Comparison of ENCODE assay signal across 8 cellular contexts in the genomic region with DNA sequence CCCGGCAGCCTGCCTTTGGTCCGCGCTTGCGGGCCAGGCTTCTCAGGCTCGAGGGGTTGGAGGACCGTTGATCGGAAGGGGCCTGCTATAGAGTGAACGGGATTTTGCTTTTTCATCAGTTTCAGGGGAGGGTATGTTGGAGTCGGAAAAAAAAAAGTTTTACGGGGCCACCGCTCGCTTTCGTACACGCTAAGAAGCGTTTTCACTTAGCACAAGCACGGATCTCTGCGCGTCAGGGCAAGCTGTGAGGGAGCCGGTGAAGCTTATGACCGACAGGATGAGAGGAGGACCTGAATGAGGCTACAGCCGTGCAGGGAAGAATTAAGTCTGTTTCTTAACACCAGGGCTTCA. TPM values are rescaled to one million over a fixed set of nuclear protein-coding genes. Genes with fewer than 3 reads are reported as not detected.
DNase-seq lines count a peak whose midpoint lies in the region; ATAC-seq, FAIRE-seq and TF ChIP-seq lines count a peak whose summit lies in the region.

No MANE protein-coding gene starts in this region.

- H2AFZ ChIP-seq in ACC112 (ENCODE audit: low read length, unreplicated experiment) = peak overlapping the region; percentile 98

- H3K4me1 ChIP-seq in ACC112 (ENCODE audit: control insufficient read depth, insufficient read depth, low read length, unreplicated experiment) (peaks cover 21% of the 10 kb centered on the region), right atrium auricular region (peaks cover 0 to 45% of the 10 kb centered on the region in 2 donors), spleen (peaks cover 18 to 66% (median 38%) of the 10 kb centered on the region in 6 donors)

- H3K4me3 Mint-ChIP-seq in activated CD8-positive, alpha-beta T cell treated with anti-CD3 and anti-CD28 coated beads, Interleukin-2, amount 10 ng/mL, durations not matched to agents 7 days and 5 days = no peak overlapping the region

- TF ChIP-seq POLR2A in spleen (IDR thresholded peaks at IDR 0.05) = no peak

- H3K27me3 ChIP-seq in ACC112 (ENCODE audit: insufficient read depth, low read length) (no peaks in the 10 kb centered on the region), right atrium auricular region (no peaks in the 10 kb centered on the region), spleen (replicated peaks in 1 of 7) (no peaks in the 10 kb centered on the region)

- FAIRE-seq in D721Med (lab: Jason Lieb, UNC) = no peak

- intact Hi-C loops in spleen (cut with DNase I; ENCODE audit: low total_unique reads) = no loop called here

- peaks cover 74% of the 10 kb centered on the region for H3K79me2 ChIP-seq in ACC112 (ENCODE audit: control insufficient read depth, insufficient read depth, low read length, unreplicated experiment)

- POLR2A ChIA-PET in activated CD8-positive, alpha-beta T cell treated with anti-CD3 and anti-CD28 coated beads, Interleukin-2, amount 10 ng/mL, durations not matched to agents 7 days and 5 days (lab: Charles Lee) = interaction anchor here (0.7 to 4.9 kb wide), 8 partner anchors 8 to 839 kb away, joined by 3 to 20 read pairs (median 6); a partner anchor contains a TSS

- H3K27ac Mint-ChIP-seq in activated CD8-positive, alpha-beta T cell treated with anti-CD3 and anti-CD28 coated beads, Interleukin-2, amount 10 ng/mL, durations not matched to agents 7 days and 5 days = no peak overlapping the region

- H3K9me3 ChIP-seq in right atrium auricular region (no peaks in the 10 kb centered on the region), spleen (no peaks in the 10 kb centered on the region)

- H3K9me3 Mint-ChIP-seq in activated CD8-positive, alpha-beta T cell treated with anti-CD3 and anti-CD28 coated beads, Interleukin-2, amount 10 ng/mL, durations not matched to agents 7 days and 5 days (ENCODE audit: insufficient read depth) = no peaks in the 10 kb centered on the region

- H3K4me1 Mint-ChIP-seq in activated CD8-positive, alpha-beta T cell treated with anti-CD3 and anti-CD28 coated beads, Interleukin-2, amount 10 ng/mL, durations not matched to agents 7 days and 5 days (ENCODE audit: low read depth) = peaks cover 32% of the 10 kb centered on the region

- no peaks in the 10 kb centered on the region for H3K36me3 ChIP-seq in ACC112 (ENCODE audit: insufficient read depth, low read length)
- H3K36me3 ChIP-seq in right atrium auricular region = peaks cover under 1% of the 10 kb centered on the region
- H3K36me3 ChIP-seq in spleen = peaks cover 0 to 9% (median 1%) of the 10 kb centered on the region in 6 donors

- H3K27ac ChIP-seq in ACC112 (ENCODE audit: low read depth, low read length) (peak overlapping the region; percentile 61), right atrium auricular region (peak overlapping the region; percentile 89 to 96), spleen (peak overlapping the region; percentile 69 to 96 (median 92))

- CTCF ChIA-PET in activated CD8-positive, alpha-beta T cell treated with anti-CD3 and anti-CD28 coated beads, Interleukin-2, amount 10 ng/mL, durations not matched to agents 7 days and 5 days (lab: Charles Lee) = interaction anchor here (0.9 kb wide), 1 partner anchor 47 kb away, joined by 4 read pairs; no protein-coding TSS in a partner anchor

- WGBS in spleen, 5 donors = 0% methylated on average over 21 of the region's 21 CpGs

- no peak for TF ChIP-seq CTCF in right atrium auricular region (IDR thresholded peaks at IDR 0.05)
- no peak for TF ChIP-seq CTCF in spleen (IDR thresholded peaks at IDR 0.05 in 8 of 11, conservative IDR thresholded peaks at IDR 0.05 in 3 of 11)
- TF ChIP-seq CTCF in D721Med (IDR thresholded peaks at IDR 0.05; ENCODE audit: insufficient read depth, missing control alignments) = no peak

- ATAC-seq in GM18511 (IDR thresholded peaks at IDR 0.05; ENCODE audit: unreplicated experiment) (peak; percentile 17), HG03439 (IDR thresholded peaks at IDR 0.05; ENCODE audit: unreplicated experiment) (peak; percentile 1)
- peak; percentile 13 for ATAC-seq in activated CD8-positive, alpha-beta T cell treated with anti-CD3 and anti-CD28 coated beads, Interleukin-2, amount 10 ng/mL, durations not matched to agents 7 days and 5 days

- H3K4me3 ChIP-seq in ACC112 (ENCODE audit: low read depth, low read length) (peak overlapping the region; percentile 98), right atrium auricular region (peak overlapping the region; percentile 72 to 80), spleen (peak overlapping the region; percentile 67 to 97 (median 88))

- H3K27me3 Mint-ChIP-seq in activated CD8-positive, alpha-beta T cell treated with anti-CD3 and anti-CD28 coated beads, Interleukin-2, amount 10 ng/mL, durations not matched to agents 7 days and 5 days (ENCODE audit: low read depth) = no peaks in the 10 kb centered on the region

- DNase-seq in activated CD8-positive, alpha-beta T cell treated with anti-CD3 and anti-CD28 coated beads, Interleukin-2, amount 10 ng/mL, durations not matched to agents 7 days and 5 days = peak; percentile 50
- DNase-seq in right atrium auricular region (ENCODE audit: low spot score) (no peak), spleen (no peak), D721Med (ENCODE audit: insufficient read length, low spot score) (no peak), DMS114 treated with DMSO at 0.1 percent for 48 hours (lab: John Stamatoyannopoulos, UW; ENCODE audit: unreplicated experiment) (no peak)

- H3K36me3 Mint-ChIP-seq in activated CD8-positive, alpha-beta T cell treated with anti-CD3 and anti-CD28 coated beads, Interleukin-2, amount 10 ng/mL, durations not matched to agents 7 days and 5 days (ENCODE audit: low read depth) = peaks cover 25% of the 10 kb centered on the region

RNA-seq across cellular contexts. Expression of a gene that starts 0.4 kb away (rescaled TPM):
- 10 to 100 TPM; 54.1 to 55.2 TPM for total RNA-seq in activated CD8-positive, alpha-beta T cell treated with anti-CD3 and anti-CD28 coated beads, Interleukin-2, amount 10 ng/mL, durations not matched to agents 7 days and 5 days
- total RNA-seq in right atrium auricular region (10 to 100 TPM; 13.7 to 13.9 TPM), spleen (10 to 100 TPM; 21.5 to 35.8 (median 28.2) TPM)
- polyA plus RNA-seq in spleen = 10 to 100 TPM; 18.9 to 24.0 (median 19.1) TPM

RNA-seq across cellular contexts. Expression of a gene that starts 0.6 kb away (rescaled TPM):
- 100 to 1,000 TPM; 170 to 177 TPM for total RNA-seq in activated CD8-positive, alpha-beta T cell treated with anti-CD3 and anti-CD28 coated beads, Interleukin-2, amount 10 ng/mL, durations not matched to agents 7 days and 5 days
- total RNA-seq in right atrium auricular region (10 to 100 TPM; 29.0 to 34.4 TPM), spleen (10 to 100 TPM; 24.0 to 54.9 (median 51.0) TPM)
- polyA plus RNA-seq in spleen = 10 to 100 TPM; 66.7 to 79.4 (median 76.0) TPM

RNA-seq across cellular contexts. Expression of a gene that starts 50.5 kb away (rescaled TPM):
- 10 to 100 TPM; 71.7 to 73.3 TPM for total RNA-seq in activated CD8-positive, alpha-beta T cell treated with anti-CD3 and anti-CD28 coated beads, Interleukin-2, amount 10 ng/mL, durations not matched to agents 7 days and 5 days
- total RNA-seq in right atrium auricular region = 10 to 100 TPM; 45.9 to 71.0 TPM
- total RNA-seq in spleen = 10 to 100 TPM; 29.7 to 43.7 (median 37.6) TPM
- polyA plus RNA-seq in spleen = 10 to 100 TPM; 53.8 to 76.5 (median 55.8) TPM
